Comparison of ENCODE assay signal across 1 cellular context in the genomic region with DNA sequence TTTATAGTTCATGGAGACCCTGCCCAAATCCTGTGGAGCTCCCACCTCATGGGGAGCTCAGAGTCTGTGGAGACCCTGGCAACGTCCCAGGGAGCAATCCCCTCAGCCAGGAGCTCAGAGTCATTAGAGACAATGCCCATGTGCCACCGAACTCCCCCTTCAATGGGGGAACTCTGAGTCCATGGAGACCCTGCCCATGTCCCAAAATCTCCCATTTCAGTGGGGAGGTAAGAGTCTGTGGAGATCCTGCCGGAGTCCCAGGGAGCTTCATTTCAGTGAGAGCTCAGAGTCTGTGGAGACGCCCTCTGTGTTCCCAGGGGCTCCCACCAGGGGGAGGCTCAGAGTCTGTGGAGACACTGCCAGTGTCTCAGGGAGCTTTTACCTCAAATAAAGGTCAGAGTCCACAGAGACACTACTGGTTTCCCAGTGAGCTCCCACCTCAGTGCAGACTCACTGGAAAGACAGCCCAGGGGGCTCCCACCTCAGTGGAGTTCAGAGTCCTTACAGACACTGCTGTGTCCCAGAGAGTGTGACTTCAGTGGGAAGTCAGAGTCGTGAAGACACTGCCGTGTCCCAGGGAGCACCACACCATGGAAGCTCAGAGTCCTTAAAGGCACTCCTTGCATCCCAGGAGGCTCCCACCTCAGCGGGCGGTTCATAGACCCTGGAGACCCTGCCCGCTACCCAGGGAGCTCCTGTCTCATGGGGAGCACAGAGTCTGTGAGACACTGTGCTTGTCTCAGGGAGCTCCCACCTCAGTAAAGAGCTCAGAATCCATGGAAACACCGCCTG.
TF ChIP-seq lines count a peak whose summit lies in the region.

No MANE protein-coding gene starts in this region.

TF ChIP-seq in H1, 55 proteins besides CTCF, POLR2A, EP300 and RAD21:
- TF ChIP-seq TCF12 (IDR thresholded peaks at IDR 0.05; ENCODE audit: low read depth, low read length) (no peak), CBX5 (IDR thresholded peaks at IDR 0.05; ENCODE audit: low read depth, low read length) (no peak), EZH2 (IDR thresholded peaks at IDR 0.05; ENCODE audit: low read depth, low read length, severe bottlenecking) (no peak), YY1 (IDR thresholded peaks at IDR 0.05; ENCODE audit: low read depth, low read length) (no peak), BCL11A (IDR thresholded peaks at IDR 0.05; ENCODE audit: low read depth in 2 of 2, low read length in 2 of 2) (no peak), JUN (IDR thresholded peaks at IDR 0.05; ENCODE audit: low read depth, low read length) (no peak), TEAD4 (IDR thresholded peaks at IDR 0.05; ENCODE audit: low read depth, low read length) (no peak), MAFK (IDR thresholded peaks at IDR 0.05; ENCODE audit: low read depth, low read length) (no peak), POU5F1 (IDR thresholded peaks at IDR 0.05; ENCODE audit: low read depth, low read length) (no peak), TAF1 (IDR thresholded peaks at IDR 0.05; ENCODE audit: low read depth, low read length) (no peak), CREB1 (IDR thresholded peaks at IDR 0.05) (no peak), GABPA (IDR thresholded peaks at IDR 0.05; ENCODE audit: borderline replicate concordance, insufficient read depth, low read length) (no peak), CBX8 (IDR thresholded peaks at IDR 0.05; ENCODE audit: borderline replicate concordance, low read depth, low read length) (no peak), ZNF274 (IDR thresholded peaks at IDR 0.05; ENCODE audit: borderline replicate concordance, extremely low read depth, low read length) (no peak), HDAC6 (IDR thresholded peaks at IDR 0.05; ENCODE audit: low read depth, low read length) (no peak), SP2 (IDR thresholded peaks at IDR 0.05; ENCODE audit: low read length) (no peak), HDAC2 (IDR thresholded peaks at IDR 0.05; ENCODE audit: borderline replicate concordance in 1 of 2, low read depth in 2 of 2, low read length in 2 of 2) (no peak)
- TF ChIP-seq, protein P1, sequence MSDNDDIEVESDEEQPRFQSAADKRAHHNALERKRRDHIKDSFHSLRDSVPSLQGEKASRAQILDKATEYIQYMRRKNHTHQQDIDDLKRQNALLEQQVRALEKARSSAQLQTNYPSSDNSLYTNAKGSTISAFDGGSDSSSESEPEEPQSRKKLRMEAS (IDR thresholded peaks at IDR 0.05): no peak
- TF ChIP-seq, protein P2, sequence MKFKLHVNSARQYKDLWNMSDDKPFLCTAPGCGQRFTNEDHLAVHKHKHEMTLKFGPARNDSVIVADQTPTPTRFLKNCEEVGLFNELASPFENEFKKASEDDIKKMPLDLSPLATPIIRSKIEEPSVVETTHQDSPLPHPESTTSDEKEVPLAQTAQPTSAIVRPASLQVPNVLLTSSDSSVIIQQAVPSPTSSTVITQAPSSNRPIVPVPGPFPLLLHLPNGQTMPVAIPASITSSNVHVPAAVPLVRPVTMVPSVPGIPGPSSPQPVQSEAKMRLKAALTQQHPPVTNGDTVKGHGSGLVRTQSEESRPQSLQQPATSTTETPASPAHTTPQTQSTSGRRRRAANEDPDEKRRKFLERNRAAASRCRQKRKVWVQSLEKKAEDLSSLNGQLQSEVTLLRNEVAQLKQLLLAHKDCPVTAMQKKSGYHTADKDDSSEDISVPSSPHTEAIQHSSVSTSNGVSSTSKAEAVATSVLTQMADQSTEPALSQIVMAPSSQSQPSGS (IDR thresholded peaks at IDR 0.05; ENCODE audit: low read length): no peak
- TF ChIP-seq, protein P3, sequence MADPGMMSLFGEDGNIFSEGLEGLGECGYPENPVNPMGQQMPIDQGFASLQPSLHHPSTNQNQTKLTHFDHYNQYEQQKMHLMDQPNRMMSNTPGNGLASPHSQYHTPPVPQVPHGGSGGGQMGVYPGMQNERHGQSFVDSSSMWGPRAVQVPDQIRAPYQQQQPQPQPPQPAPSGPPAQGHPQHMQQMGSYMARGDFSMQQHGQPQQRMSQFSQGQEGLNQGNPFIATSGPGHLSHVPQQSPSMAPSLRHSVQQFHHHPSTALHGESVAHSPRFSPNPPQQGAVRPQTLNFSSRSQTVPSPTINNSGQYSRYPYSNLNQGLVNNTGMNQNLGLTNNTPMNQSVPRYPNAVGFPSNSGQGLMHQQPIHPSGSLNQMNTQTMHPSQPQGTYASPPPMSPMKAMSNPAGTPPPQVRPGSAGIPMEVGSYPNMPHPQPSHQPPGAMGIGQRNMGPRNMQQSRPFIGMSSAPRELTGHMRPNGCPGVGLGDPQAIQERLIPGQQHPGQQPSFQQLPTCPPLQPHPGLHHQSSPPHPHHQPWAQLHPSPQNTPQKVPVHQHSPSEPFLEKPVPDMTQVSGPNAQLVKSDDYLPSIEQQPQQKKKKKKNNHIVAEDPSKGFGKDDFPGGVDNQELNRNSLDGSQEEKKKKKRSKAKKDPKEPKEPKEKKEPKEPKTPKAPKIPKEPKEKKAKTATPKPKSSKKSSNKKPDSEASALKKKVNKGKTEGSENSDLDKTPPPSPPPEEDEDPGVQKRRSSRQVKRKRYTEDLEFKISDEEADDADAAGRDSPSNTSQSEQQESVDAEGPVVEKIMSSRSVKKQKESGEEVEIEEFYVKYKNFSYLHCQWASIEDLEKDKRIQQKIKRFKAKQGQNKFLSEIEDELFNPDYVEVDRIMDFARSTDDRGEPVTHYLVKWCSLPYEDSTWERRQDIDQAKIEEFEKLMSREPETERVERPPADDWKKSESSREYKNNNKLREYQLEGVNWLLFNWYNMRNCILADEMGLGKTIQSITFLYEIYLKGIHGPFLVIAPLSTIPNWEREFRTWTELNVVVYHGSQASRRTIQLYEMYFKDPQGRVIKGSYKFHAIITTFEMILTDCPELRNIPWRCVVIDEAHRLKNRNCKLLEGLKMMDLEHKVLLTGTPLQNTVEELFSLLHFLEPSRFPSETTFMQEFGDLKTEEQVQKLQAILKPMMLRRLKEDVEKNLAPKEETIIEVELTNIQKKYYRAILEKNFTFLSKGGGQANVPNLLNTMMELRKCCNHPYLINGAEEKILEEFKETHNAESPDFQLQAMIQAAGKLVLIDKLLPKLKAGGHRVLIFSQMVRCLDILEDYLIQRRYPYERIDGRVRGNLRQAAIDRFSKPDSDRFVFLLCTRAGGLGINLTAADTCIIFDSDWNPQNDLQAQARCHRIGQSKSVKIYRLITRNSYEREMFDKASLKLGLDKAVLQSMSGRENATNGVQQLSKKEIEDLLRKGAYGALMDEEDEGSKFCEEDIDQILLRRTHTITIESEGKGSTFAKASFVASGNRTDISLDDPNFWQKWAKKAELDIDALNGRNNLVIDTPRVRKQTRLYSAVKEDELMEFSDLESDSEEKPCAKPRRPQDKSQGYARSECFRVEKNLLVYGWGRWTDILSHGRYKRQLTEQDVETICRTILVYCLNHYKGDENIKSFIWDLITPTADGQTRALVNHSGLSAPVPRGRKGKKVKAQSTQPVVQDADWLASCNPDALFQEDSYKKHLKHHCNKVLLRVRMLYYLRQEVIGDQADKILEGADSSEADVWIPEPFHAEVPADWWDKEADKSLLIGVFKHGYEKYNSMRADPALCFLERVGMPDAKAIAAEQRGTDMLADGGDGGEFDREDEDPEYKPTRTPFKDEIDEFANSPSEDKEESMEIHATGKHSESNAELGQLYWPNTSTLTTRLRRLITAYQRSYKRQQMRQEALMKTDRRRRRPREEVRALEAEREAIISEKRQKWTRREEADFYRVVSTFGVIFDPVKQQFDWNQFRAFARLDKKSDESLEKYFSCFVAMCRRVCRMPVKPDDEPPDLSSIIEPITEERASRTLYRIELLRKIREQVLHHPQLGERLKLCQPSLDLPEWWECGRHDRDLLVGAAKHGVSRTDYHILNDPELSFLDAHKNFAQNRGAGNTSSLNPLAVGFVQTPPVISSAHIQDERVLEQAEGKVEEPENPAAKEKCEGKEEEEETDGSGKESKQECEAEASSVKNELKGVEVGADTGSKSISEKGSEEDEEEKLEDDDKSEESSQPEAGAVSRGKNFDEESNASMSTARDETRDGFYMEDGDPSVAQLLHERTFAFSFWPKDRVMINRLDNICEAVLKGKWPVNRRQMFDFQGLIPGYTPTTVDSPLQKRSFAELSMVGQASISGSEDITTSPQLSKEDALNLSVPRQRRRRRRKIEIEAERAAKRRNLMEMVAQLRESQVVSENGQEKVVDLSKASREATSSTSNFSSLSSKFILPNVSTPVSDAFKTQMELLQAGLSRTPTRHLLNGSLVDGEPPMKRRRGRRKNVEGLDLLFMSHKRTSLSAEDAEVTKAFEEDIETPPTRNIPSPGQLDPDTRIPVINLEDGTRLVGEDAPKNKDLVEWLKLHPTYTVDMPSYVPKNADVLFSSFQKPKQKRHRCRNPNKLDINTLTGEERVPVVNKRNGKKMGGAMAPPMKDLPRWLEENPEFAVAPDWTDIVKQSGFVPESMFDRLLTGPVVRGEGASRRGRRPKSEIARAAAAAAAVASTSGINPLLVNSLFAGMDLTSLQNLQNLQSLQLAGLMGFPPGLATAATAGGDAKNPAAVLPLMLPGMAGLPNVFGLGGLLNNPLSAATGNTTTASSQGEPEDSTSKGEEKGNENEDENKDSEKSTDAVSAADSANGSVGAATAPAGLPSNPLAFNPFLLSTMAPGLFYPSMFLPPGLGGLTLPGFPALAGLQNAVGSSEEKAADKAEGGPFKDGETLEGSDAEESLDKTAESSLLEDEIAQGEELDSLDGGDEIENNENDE (IDR thresholded peaks at IDR 0.05; ENCODE audit: insufficient replicate concordance, low read length): no peak
